22 cellular contexts compared by ENCODE assay signal in genomic region chr19:4570423-4570822, GRCh38. TPM values are rescaled to one million over a fixed set of nuclear protein-coding genes. Genes with fewer than 3 reads are reported as not detected.
"Had no signal": no experiment of that assay in that cellular context is flagged by ENCODE, and none has a peak within 500 bp of the region (broad histone marks: within the 10 kb centered on the region; RNA-seq: fewer than 3 reads in every experiment).

No MANE protein-coding gene starts in this region.

- H3K27ac Mint-ChIP-seq: type B pancreatic cell had no signal

- H3K4me3 ChIP-seq: esophagus squamous epithelium, gastroesophageal sphincter, lung, ovary, right atrium auricular region, stomach, thoracic aorta had no signal

- DNase-seq: cortex of kidney; effector memory CD4-positive, alpha-beta T cell; esophagus squamous epithelium; foreskin fibroblast; left colon; left ventricle myocardium superior; naive thymus-derived CD4-positive, alpha-beta T cell; ovary; small intestine; stimulated activated CD4-positive, alpha-beta T cell treated with anti-CD3 and anti-CD28 coated beads, Interleukin-12 subunit alpha, Interleukin-12 subunit beta, amount 100 ng/mL, for 4 hours; stimulated activated naive CD4-positive, alpha-beta T cell; stomach; substantia nigra had no signal

- H3K36me3 Mint-ChIP-seq: naive thymus-derived CD4-positive, alpha-beta T cell; type B pancreatic cell had no signal

- H3K4me3 Mint-ChIP-seq: naive thymus-derived CD4-positive, alpha-beta T cell; type B pancreatic cell had no signal

- H3K9me3 Mint-ChIP-seq: type B pancreatic cell had no signal

- H3K27me3 ChIP-seq: ovary, right atrium auricular region had no signal

- H3K9me3 ChIP-seq: esophagus squamous epithelium, gastroesophageal sphincter, ovary, right atrium auricular region, stomach, thoracic aorta had no signal

- H3K36me3 ChIP-seq: esophagus squamous epithelium, gastroesophageal sphincter, ovary, right atrium auricular region, stomach, thoracic aorta had no signal

- FAIRE-seq: small intestine, urothelium cell line had no signal

- H3K27ac ChIP-seq: esophagus squamous epithelium, gastroesophageal sphincter, ovary, right atrium auricular region, stomach, thoracic aorta had no signal

- H3K27me3 Mint-ChIP-seq: type B pancreatic cell had no signal

- ATAC-seq: gastroesophageal sphincter; left colon; left ventricle myocardium superior; naive thymus-derived CD4-positive, alpha-beta T cell had no signal

RNA-seq across cellular contexts. Expression of gene SEMA6B, which starts 10.9 kb away (rescaled TPM):
- total RNA-seq: epithelial cell of proximal tubule had no signal
- polyA plus RNA-seq: naive thymus-derived CD4-positive, alpha-beta T cell had no signal

RNA-seq across cellular contexts. Expression of gene LRG1, which starts 30.6 kb away (rescaled TPM):
- polyA plus RNA-seq: neural cell had no signal

RNA-seq across cellular contexts. Expression of gene PLIN5, which starts 35.4 kb away (rescaled TPM):
- total RNA-seq: kidney epithelial cell had no signal

RNA-seq across cellular contexts. Expression of gene PLIN4, which starts 52.1 kb away (rescaled TPM):
- total RNA-seq: epithelial cell of proximal tubule had no signal
- polyA plus RNA-seq: neural cell had no signal
